28 cellular contexts compared by ENCODE assay signal in genomic region chr12:53782093-53782703, GRCh38. TPM values are rescaled to one million over a fixed set of nuclear protein-coding genes. Genes with fewer than 3 reads are reported as not detected.
"Had no signal": no experiment of that assay in that cellular context is flagged by ENCODE, and none has a peak within 500 bp of the region (broad histone marks: within the 10 kb centered on the region; RNA-seq: fewer than 3 reads in every experiment).

No MANE protein-coding gene starts in this region.

- H3K36me3 ChIP-seq: breast epithelium, colonic mucosa, esophagus squamous epithelium, gastrocnemius medialis, pancreas, right atrium auricular region, tibial artery had no signal

- H3K4me3 ChIP-seq: breast epithelium, colonic mucosa, dorsolateral prefrontal cortex, esophagus squamous epithelium, gastrocnemius medialis, pancreas, psoas muscle, right atrium auricular region, tibial artery had no signal

- H3K27me3 ChIP-seq: right atrium auricular region had no signal

- H3K27ac ChIP-seq: breast epithelium, colonic mucosa, dorsolateral prefrontal cortex, esophagus squamous epithelium, gastrocnemius medialis, pancreas, psoas muscle, right atrium auricular region, tibial artery had no signal

- DNase-seq: activated CD4-positive, alpha-beta memory T cell treated with anti-CD3 and anti-CD28 coated beads for 36 hours; activated CD4-positive, alpha-beta T cell treated with anti-CD3 and anti-CD28 coated beads for 48 hours; activated effector memory CD4-positive, alpha-beta T cell treated with Interleukin-2 at 50 U/mL for 16 hours; activated naive CD4-positive, alpha-beta T cell treated with anti-CD3 and anti-CD28 coated beads for 36 hours; activated naive CD8-positive, alpha-beta T cell treated with anti-CD3 and anti-CD28 coated beads, Interleukin-2, amount 10 ng/mL, durations not matched to agents 7 days and 5 days; activated T-cell treated with anti-CD3 and anti-CD28 coated beads, Interleukin-2, amount 50 U/mL, for 48 hours; amniotic stem cell; colonic mucosa; effector memory CD8-positive, alpha-beta T cell; esophagus squamous epithelium; gastrocnemius medialis; head of caudate nucleus; hypothalamus; mesenchymal stem cell; nephron progenitor cell; pancreas; psoas muscle; stimulated activated CD4-positive, alpha-beta T cell treated with anti-CD3 and anti-CD28 coated beads, Interleukin-4, amount 100 ng/mL, for 24 hours; stimulated activated naive CD4-positive, alpha-beta T cell treated with Interleukin-2 at 50 U/mL for 16 hours; tibial artery had no signal

- H3K4me1 ChIP-seq: breast epithelium, colonic mucosa, esophagus squamous epithelium, gastrocnemius medialis, pancreas, psoas muscle, right atrium auricular region, tibial artery had no signal

- ATAC-seq: effector memory CD8-positive, alpha-beta T cell; gastrocnemius medialis; pancreas; psoas muscle had no signal

- H3K9me3 ChIP-seq: breast epithelium, colonic mucosa, esophagus squamous epithelium, gastrocnemius medialis, pancreas, psoas muscle, right atrium auricular region, tibial artery had no signal

- FAIRE-seq: endothelial cell of umbilical vein, pancreas had no signal

RNA-seq across cellular contexts. Expression of gene CISTR, which starts 30.4 kb away (rescaled TPM):
- total RNA-seq: activated CD4-positive, alpha-beta memory T cell treated with anti-CD3 and anti-CD28 coated beads for 36 hours; activated naive CD4-positive, alpha-beta T cell treated with anti-CD3 and anti-CD28 coated beads for 36 hours; activated naive CD8-positive, alpha-beta T cell treated with anti-CD3 and anti-CD28 coated beads, Interleukin-2, amount 10 ng/mL, durations not matched to agents 7 days and 5 days; breast epithelium; colonic mucosa; endothelial cell of umbilical vein; esophagus squamous epithelium; gastrocnemius medialis; liver; mononuclear cell; pancreas; psoas muscle; subcutaneous adipose tissue; ureter had no signal
- polyA plus RNA-seq: endothelial cell of umbilical vein, liver, pancreas, psoas muscle had no signal
